In genomic region chr3:46312996-46313395, GRCh38 we compare ENCODE assay signal across 12 cellular contexts. TPM values are rescaled to one million over a fixed set of nuclear protein-coding genes. Genes with fewer than 3 reads are reported as not detected.
DNase-seq lines count a peak whose midpoint lies in the region; ATAC-seq, FAIRE-seq and TF ChIP-seq lines count a peak whose summit lies in the region.
"Had no signal": no experiment of that assay in that cellular context is flagged by ENCODE, and none has a peak within 500 bp of the region (broad histone marks: within the 10 kb centered on the region; RNA-seq: fewer than 3 reads in every experiment).

No MANE protein-coding gene starts in this region.

- in situ Hi-C loops in G401 (cut with HindIII; ENCODE audit: low sequenced_read_pairs): no loop called here

- peak; percentile 31 for ATAC-seq in PC-3
- peak in 3 of 4 donors; percentile 40 to 79 (median 70) for ATAC-seq in pancreas
- ATAC-seq in HG03108 (IDR thresholded peaks at IDR 0.05; ENCODE audit: unreplicated experiment): no peak

- H3K4me1 ChIP-seq in PC-3 (ENCODE audit: insufficient read depth, low read length) (peaks cover 13% of the 10 kb centered on the region), pancreas (peaks cover 0 to 11% (median 5%) of the 10 kb centered on the region in 3 donors), MM.1S (ENCODE audit: low read length) (peaks cover 17% of the 10 kb centered on the region)

- H3K36me3 ChIP-seq in PC-3 (ENCODE audit: low read depth, low read length) (no peaks in the 10 kb centered on the region), pancreas (no peaks in the 10 kb centered on the region), MM.1S (replicated peaks; ENCODE audit: insufficient read depth, low read length) (no peaks in the 10 kb centered on the region)
- H3K36me3 ChIP-seq: WERI-Rb-1 had no signal

- H3K9me3 ChIP-seq in PC-3 (ENCODE audit: low read length) (no peaks in the 10 kb centered on the region), pancreas (no peaks in the 10 kb centered on the region), MM.1S (replicated peaks; ENCODE audit: insufficient read depth, low read length) (no peaks in the 10 kb centered on the region)

- FAIRE-seq in pancreas (lab: Jason Lieb, UNC): no peak

- H2AFZ ChIP-seq in PC-3 (ENCODE audit: low read length): no peak overlapping the region
- H2AFZ ChIP-seq in MM.1S (ENCODE audit: low read length): no peak overlapping the region

- H3K9me2 ChIP-seq in PC-3 (replicated peaks; ENCODE audit: low read length) (no peaks in the 10 kb centered on the region), MM.1S (replicated peaks; ENCODE audit: insufficient read depth, low read length) (no peaks in the 10 kb centered on the region)

- H3K27ac ChIP-seq in PC-3 (ENCODE audit: low read length): peak overlapping the region; percentile 3; the same call in 1 of the 2 replicates
- no peak overlapping the region for H3K27ac ChIP-seq in pancreas
- H3K27ac ChIP-seq in MM.1S (ENCODE audit: low read length): no peak overlapping the region
- H3K27ac ChIP-seq: C4-2B, WERI-Rb-1 had no signal

- TF ChIP-seq CTCF in PC-3 (conservative IDR thresholded peaks at IDR 0.05; ENCODE audit: low read depth, low read length): no peak
- TF ChIP-seq CTCF in fibroblast of mammary gland (conservative IDR thresholded peaks at IDR 0.05; ENCODE audit: control insufficient read depth, insufficient read depth, low read depth, low read length): no peak
- TF ChIP-seq CTCF in pancreas (IDR thresholded peaks at IDR 0.05): no peak
- TF ChIP-seq CTCF in MM.1S (IDR thresholded peaks at IDR 0.05; ENCODE audit: low read length): no peak

- CTCF ChIA-PET in PC-3 (lab: Charles Lee): no interaction called here

- DNase-seq in G401 (ENCODE audit: low spot score) (peak; percentile 2), PC-3 (peak; percentile 93), fibroblast of mammary gland (ENCODE audit: low read depth) (peak; percentile 45), pancreas (peak in 1 of 6 donors; percentile 46), NCI-H2081 treated with DMSO at 0.1 percent for 48 hours (lab: John Stamatoyannopoulos, UW) (no peak), MM.1S (no peak), cerebellum (ENCODE audit: low spot score) (no peak)
- DNase-seq: GOT3, IMR-90, WERI-Rb-1 had no signal

- no peaks in the 10 kb centered on the region for H3F3A ChIP-seq in PC-3 (ENCODE audit: low read length, unreplicated experiment)
- H3F3A ChIP-seq in MM.1S (ENCODE audit: insufficient read depth, low read length): peaks cover 7% of the 10 kb centered on the region; the same call in 1 of the 2 replicates

- peak overlapping the region; percentile 6; the same call in 1 of the 2 replicates for H3K4me2 ChIP-seq in PC-3 (ENCODE audit: low read length)
- H3K4me2 ChIP-seq in MM.1S (ENCODE audit: low read depth, low read length): no peak overlapping the region

- H4K20me1 ChIP-seq in PC-3 (ENCODE audit: low read length): no peaks in the 10 kb centered on the region
- no peaks in the 10 kb centered on the region for H4K20me1 ChIP-seq in MM.1S (ENCODE audit: insufficient read depth, low read length)

- H3K27me3 ChIP-seq in PC-3 (ENCODE audit: low read length) (no peaks in the 10 kb centered on the region), pancreas (no peaks in the 10 kb centered on the region), MM.1S (replicated peaks; ENCODE audit: insufficient read depth, low read length) (no peaks in the 10 kb centered on the region)

- 81 to 84% methylated on average over 1 of the region's 1 CpG for WGBS in pancreas, 2 donors

- H3K79me2 ChIP-seq in PC-3 (ENCODE audit: low read length) (no peaks in the 10 kb centered on the region), MM.1S (ENCODE audit: low read length) (no peaks in the 10 kb centered on the region)

- no peak overlapping the region for H3K4me3 ChIP-seq in PC-3 (ENCODE audit: low read length)
- H3K4me3 ChIP-seq in fibroblast of mammary gland (ENCODE audit: control insufficient read depth, low read depth, low read length): no peak overlapping the region
- H3K4me3 ChIP-seq in pancreas: no peak overlapping the region
- no peak overlapping the region for H3K4me3 ChIP-seq in MM.1S (ENCODE audit: low read length)

- intact Hi-C loops in PC-3 (cut with micrococcal nuclease) (no loop called here), pancreas (cut with DNase I) (no loop called here)

- no TSS peak for BruUV-seq in PC-3 (replicated peaks; lab: Mats Ljungman, UMichigan)

- H3K9ac ChIP-seq in PC-3 (ENCODE audit: low read length): no peak overlapping the region
- no peak overlapping the region for H3K9ac ChIP-seq in MM.1S (ENCODE audit: low read length)

- POLR2A ChIA-PET in PC-3 (lab: Charles Lee; ENCODE audit: unreplicated experiment): no interaction called here

RNA-seq across cellular contexts. Expression of gene CCR2, which starts 40.9 kb away (rescaled TPM):
- not detected in 2 replicates for total RNA-seq in G401 (2014; rRNA removed; shearing (Covaris generic))
- total RNA-seq in PC-3 (2014; rRNA removed): not detected in 2 replicates
- 1 to 10 TPM in 2 of 6 donors, under 1 TPM in 4; 0.14 to 3.5 (median 0.54) TPM for total RNA-seq in pancreas
- polyA plus RNA-seq in pancreas: under 1 TPM; 0.15 to 0.23 TPM
- 0.45 TPM for total RNA-seq in cerebellum
- total RNA-seq: IMR-90 had no signal
- polyA plus RNA-seq: IMR-90 had no signal

RNA-seq across cellular contexts. Expression of gene CCR5, which starts 57.8 kb away (rescaled TPM):
- total RNA-seq in G401 (2014; rRNA removed; shearing (Covaris generic)): 0.20 and 0.31 TPM in 2 replicates
- not detected in 2 replicates for total RNA-seq in PC-3 (2014; rRNA removed)
- total RNA-seq in pancreas: 1 to 10 TPM in 2 of 6 donors, under 1 TPM in 4; 0.12 to 2.0 (median 0.61) TPM
- under 1 TPM; 0.16 to 0.27 TPM for polyA plus RNA-seq in pancreas
- total RNA-seq in cerebellum: not detected
- total RNA-seq: IMR-90 had no signal
- polyA plus RNA-seq: IMR-90 had no signal

Comparison
In these comparisons a context has a peak if more than half of its experiments do, and no peak if none do; other contexts are left out.
1. DNase-seq: peak in G401 (single experiment), PC-3 (single experiment) and fibroblast of mammary gland (single experiment); none in NCI-H2081 treated with DMSO at 0.1 percent for 48 hours (single experiment), MM.1S (single experiment) and cerebellum (single experiment).